ENCODE assay signal across 1 cellular context in the genomic region with DNA sequence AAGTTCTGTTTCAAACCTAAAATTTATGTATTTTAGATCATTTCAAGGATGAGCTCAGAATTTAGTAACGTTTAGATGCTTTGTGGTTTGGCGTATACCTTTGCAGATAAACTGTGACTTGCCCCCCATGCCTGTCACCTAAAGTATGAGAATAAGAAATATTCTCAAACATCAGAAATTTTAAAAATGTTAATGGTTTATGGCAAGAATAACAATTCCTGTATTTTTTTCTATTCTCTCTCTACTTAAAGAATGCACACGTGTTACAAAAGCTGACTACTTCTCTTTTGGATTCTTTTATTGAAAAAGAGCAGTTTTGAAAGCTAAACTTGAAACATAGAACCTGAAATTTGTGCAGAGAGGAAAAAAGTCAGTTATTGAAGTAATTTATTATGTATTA.
A peak's percentile ranks its signal among the peaks of the same experiment; 100 is the strongest.
TF ChIP-seq lines count a peak whose summit lies in the region.

No MANE protein-coding gene starts in this region.

TF ChIP-seq in K562, 482 proteins besides CTCF, POLR2A, EP300 and RAD21:
- TF ChIP-seq NFATC3 (IDR thresholded peaks at IDR 0.05) (no peak), RBFOX2 (IDR thresholded peaks at IDR 0.05; ENCODE audit: low read depth, low read length) (0 out of 2 replicates have a peak, but pooled peaks have one; percentile 11)
